ENCODE assay signal across 8 cellular contexts in genomic region chr3:5022187-5022965, GRCh38. TPM values are rescaled to one million over a fixed set of nuclear protein-coding genes. Genes with fewer than 3 reads are reported as not detected.
A peak's percentile ranks its signal among the peaks of the same experiment; 100 is the strongest.
DNase-seq lines count a peak whose midpoint lies in the region; ATAC-seq and TF ChIP-seq lines count a peak whose summit lies in the region.

No MANE protein-coding gene starts in this region.

- H3K79me2 ChIP-seq in mammary epithelial cell (ENCODE audit: insufficient read depth, low read length), result no peaks in the 10 kb centered on the region

- H3K27ac ChIP-seq in mammary epithelial cell (ENCODE audit: insufficient read depth, low read depth, low read length), result peak overlapping the region; percentile 100

- 79% methylated on average over 6 of the region's 6 CpGs for WGBS in mammary epithelial cell (ENCODE audit: low coverage, missing lambda C conversion rate)

- no peaks in the 10 kb centered on the region for H3K27me3 ChIP-seq in mammary epithelial cell (ENCODE audit: insufficient read depth, low read length)

- H3K9me3 ChIP-seq in mammary epithelial cell (replicated peaks; ENCODE audit: insufficient read depth, low read length), result no peaks in the 10 kb centered on the region

- CTCF ChIA-PET in mammary epithelial cell (lab: Charles Lee; ENCODE audit: low non-redundant PET), result interaction anchor here (0.6 to 2.1 kb wide), 7 partner anchors 14 to 311 kb away, joined by 3 to 18 read pairs (median 5); no protein-coding TSS in a partner anchor

- H3K4me3 ChIP-seq in mammary epithelial cell (replicated peaks in 1 of 3; ENCODE audit: insufficient read depth in 1 of 3, low read depth in 2 of 3, low read length in 3 of 3), result no peak overlapping the region

- ATAC-seq in HG03175 (IDR thresholded peaks at IDR 0.05; ENCODE audit: unreplicated experiment) (peak; percentile 62), sciatic nerve (no peak)

- peak overlapping the region; percentile 90 for H3K9ac ChIP-seq in mammary epithelial cell (ENCODE audit: insufficient read depth, low read length)

- TSS peak; percentile 68 for BruUV-seq in mammary epithelial cell (replicated peaks; lab: Mats Ljungman, UMichigan)

- no peak for TF ChIP-seq CTCF in mammary epithelial cell (conservative IDR thresholded peaks at IDR 0.05 in 1 of 2, IDR thresholded peaks at IDR 0.05 in 1 of 2; ENCODE audit: extremely low read depth in 1 of 2, insufficient read depth in 1 of 2, low read depth in 1 of 2, low read length in 2 of 2)

- H4K20me1 ChIP-seq in mammary epithelial cell (ENCODE audit: insufficient read depth, low read length), result no peaks in the 10 kb centered on the region

- peaks cover 66% of the 10 kb centered on the region for H3K4me1 ChIP-seq in mammary epithelial cell (ENCODE audit: insufficient read depth, low read length)

- DNase-seq in A172 (ENCODE audit: low spot score), result peak; percentile 44
- peak; percentile 84 for DNase-seq in GM19240 (ENCODE audit: insufficient read length, low spot score)
- peak; percentile 90 for DNase-seq in mammary epithelial cell
- DNase-seq in DMS153 (lab: John Stamatoyannopoulos, UW), result no peak
- DNase-seq in sciatic nerve (ENCODE audit: low spot score), result no peak
- DNase-seq in DMS153 treated with DMSO at 0.1 percent for 48 hours (lab: John Stamatoyannopoulos, UW; ENCODE audit: unreplicated experiment), result no peak
- DNase-seq in COR-L47 (lab: John Stamatoyannopoulos, UW), result no peak

- peak overlapping the region; percentile 30 for H3K4me2 ChIP-seq in mammary epithelial cell (ENCODE audit: insufficient read depth, low read depth, low read length)

- intact Hi-C loops in mammary epithelial cell (cut with micrococcal nuclease), result loop anchor here (2.0 to 5.0 kb wide), 2 partner anchors 115 to 166 kb away; no protein-coding TSS in a partner anchor
- intact Hi-C loops in sciatic nerve (cut with DNase I), result no loop called here

- dilution Hi-C loops in mammary epithelial cell (cut with HindIII; ENCODE audit: low sequenced_read_pairs), result no loop called here

- in situ Hi-C loops in mammary epithelial cell (cut with MboI; ENCODE audit: low sequenced_read_pairs in 2 of 2), result loop anchor here (5.0 kb wide), 1 partner anchor 40 kb away; no protein-coding TSS in a partner anchor

- no peaks in the 10 kb centered on the region for H3K36me3 ChIP-seq in mammary epithelial cell (ENCODE audit: insufficient read depth, low read length)

- no peak overlapping the region for H2AFZ ChIP-seq in mammary epithelial cell (ENCODE audit: low read depth, low read length)

RNA-seq across cellular contexts. Expression of gene BHLHE40, which starts 43.1 kb away (rescaled TPM):
- total RNA-seq in A172 (2014; rRNA removed; shearing (Covaris generic)), result 91.4 and 96.0 TPM in 2 replicates
- total RNA-seq in mammary epithelial cell (10 to 100 TPM; 61.7 to 78.7 TPM), sciatic nerve (288 TPM)
- polyA plus RNA-seq in mammary epithelial cell, result 40.8 TPM
- polyA minus RNA-seq in mammary epithelial cell, result 105 TPM

Comparison
In these comparisons a context has a peak if more than half of its experiments do, and no peak if none do; other contexts are left out.
1. DNase-seq: peak in A172 (single experiment), GM19240 (single experiment) and mammary epithelial cell (single experiment); none in DMS153 (single experiment), sciatic nerve (single experiment), DMS153 treated with DMSO at 0.1 percent for 48 hours (single experiment) and COR-L47 (single experiment).